In genomic region chr21:34803792-34804440, GRCh38 we compare ENCODE assay signal across 1 cellular context.
TF ChIP-seq lines count a peak whose summit lies in the region.

No MANE protein-coding gene starts in this region.

TF ChIP-seq in SK-N-SH, 30 proteins besides CTCF, POLR2A, EP300 and RAD21 (continued from another document):
- TF ChIP-seq, protein P1, sequence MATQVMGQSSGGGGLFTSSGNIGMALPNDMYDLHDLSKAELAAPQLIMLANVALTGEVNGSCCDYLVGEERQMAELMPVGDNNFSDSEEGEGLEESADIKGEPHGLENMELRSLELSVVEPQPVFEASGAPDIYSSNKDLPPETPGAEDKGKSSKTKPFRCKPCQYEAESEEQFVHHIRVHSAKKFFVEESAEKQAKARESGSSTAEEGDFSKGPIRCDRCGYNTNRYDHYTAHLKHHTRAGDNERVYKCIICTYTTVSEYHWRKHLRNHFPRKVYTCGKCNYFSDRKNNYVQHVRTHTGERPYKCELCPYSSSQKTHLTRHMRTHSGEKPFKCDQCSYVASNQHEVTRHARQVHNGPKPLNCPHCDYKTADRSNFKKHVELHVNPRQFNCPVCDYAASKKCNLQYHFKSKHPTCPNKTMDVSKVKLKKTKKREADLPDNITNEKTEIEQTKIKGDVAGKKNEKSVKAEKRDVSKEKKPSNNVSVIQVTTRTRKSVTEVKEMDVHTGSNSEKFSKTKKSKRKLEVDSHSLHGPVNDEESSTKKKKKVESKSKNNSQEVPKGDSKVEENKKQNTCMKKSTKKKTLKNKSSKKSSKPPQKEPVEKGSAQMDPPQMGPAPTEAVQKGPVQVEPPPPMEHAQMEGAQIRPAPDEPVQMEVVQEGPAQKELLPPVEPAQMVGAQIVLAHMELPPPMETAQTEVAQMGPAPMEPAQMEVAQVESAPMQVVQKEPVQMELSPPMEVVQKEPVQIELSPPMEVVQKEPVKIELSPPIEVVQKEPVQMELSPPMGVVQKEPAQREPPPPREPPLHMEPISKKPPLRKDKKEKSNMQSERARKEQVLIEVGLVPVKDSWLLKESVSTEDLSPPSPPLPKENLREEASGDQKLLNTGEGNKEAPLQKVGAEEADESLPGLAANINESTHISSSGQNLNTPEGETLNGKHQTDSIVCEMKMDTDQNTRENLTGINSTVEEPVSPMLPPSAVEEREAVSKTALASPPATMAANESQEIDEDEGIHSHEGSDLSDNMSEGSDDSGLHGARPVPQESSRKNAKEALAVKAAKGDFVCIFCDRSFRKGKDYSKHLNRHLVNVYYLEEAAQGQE (IDR thresholded peaks at IDR 0.05; ENCODE audit: low read depth, low read length), result no peak
- TF ChIP-seq PBX3 (IDR thresholded peaks at IDR 0.05) (no peak), MXI1 (IDR thresholded peaks at IDR 0.05; ENCODE audit: low read depth, low read length) (no peak), GATA2 (CRISPR knock-in tag; IDR thresholded peaks at IDR 0.05) (no peak), NFIC (IDR thresholded peaks at IDR 0.05; ENCODE audit: borderline replicate concordance) (no peak), ELF1 (IDR thresholded peaks at IDR 0.05) (no peak), FOSL2 (IDR thresholded peaks at IDR 0.05; ENCODE audit: borderline replicate concordance, low read depth) (no peak), JUND (IDR thresholded peaks at IDR 0.05) (no peak)
